In genomic region chr19:11673608-11674041, GRCh38 we compare ENCODE assay signal across 8 cellular contexts.
DNase-seq lines count a peak whose midpoint lies in the region; ATAC-seq and TF ChIP-seq lines count a peak whose summit lies in the region.

No MANE protein-coding gene starts in this region.

- no peak overlapping the region for H3K4me2 ChIP-seq in SK-N-SH

- no peak for TF ChIP-seq POLR2A in esophagus squamous epithelium (IDR thresholded peaks at IDR 0.05)

- H3K4me1 Mint-ChIP-seq in activated T-helper 1 cell treated with anti-CD3 and anti-CD28 coated beads, Interleukin-12 subunit alpha, Interleukin-12 subunit beta, Interleukin-2, Interleukin-4 antibody, amounts not matched to agents 30 ng/mL and 10 ng/mL and 1 ng/mL, durations not matched to agents 14 hours and 24 hours and 36 hours (ENCODE audit: low read depth): no peaks in the 10 kb centered on the region

- CTCF ChIA-PET in SK-N-SH (lab: Yijun Ruan, JAX) (interaction anchor here (1.3 kb wide), 1 partner anchor 27 kb away, joined by 6 read pairs; no protein-coding TSS in a partner anchor), RWPE1 (lab: Yijun Ruan, JAX) (no interaction called here)

- no peak overlapping the region for H3K4me3 Mint-ChIP-seq in activated T-helper 1 cell treated with anti-CD3 and anti-CD28 coated beads, Interleukin-12 subunit alpha, Interleukin-12 subunit beta, Interleukin-2, Interleukin-4 antibody, amounts not matched to agents 30 ng/mL and 10 ng/mL and 1 ng/mL, durations not matched to agents 14 hours and 24 hours and 36 hours

- ATAC-seq in SK-N-SH treated with all-trans-retinoic acid at 6 μM for 48 hours: no peak

- H3K9me3 ChIP-seq in SK-N-SH (peaks cover 13% of the 10 kb centered on the region; the same call in 1 of the 2 replicates), esophagus squamous epithelium (peaks cover 0 to 36% (median 0%) of the 10 kb centered on the region in 3 donors), tibial artery (no peaks in the 10 kb centered on the region)

- H3K27me3 ChIP-seq in SK-N-SH (ENCODE audit: insufficient read depth) (no peaks in the 10 kb centered on the region), esophagus squamous epithelium (peaks cover 0 to 17% (median 0%) of the 10 kb centered on the region in 4 donors), tibial artery (peaks cover 0 to 9% of the 10 kb centered on the region in 2 donors)

- no peak overlapping the region for H3K27ac Mint-ChIP-seq in activated T-helper 1 cell treated with anti-CD3 and anti-CD28 coated beads, Interleukin-12 subunit alpha, Interleukin-12 subunit beta, Interleukin-2, Interleukin-4 antibody, amounts not matched to agents 30 ng/mL and 10 ng/mL and 1 ng/mL, durations not matched to agents 14 hours and 24 hours and 36 hours

- H3K9ac ChIP-seq in SK-N-SH: no peak overlapping the region

- no peaks in the 10 kb centered on the region for H3K36me3 ChIP-seq in SK-N-SH (replicated peaks in 1 of 2; ENCODE audit: control insufficient read depth in 1 of 2, insufficient read depth in 2 of 2, low read length in 1 of 2)
- no peaks in the 10 kb centered on the region for H3K36me3 ChIP-seq in esophagus squamous epithelium
- H3K36me3 ChIP-seq in tibial artery: no peaks in the 10 kb centered on the region

- TF ChIP-seq EP300 in SK-N-SH (IDR thresholded peaks at IDR 0.05; ENCODE audit: borderline replicate concordance in 1 of 2, low read depth in 1 of 2, low read length in 1 of 2): no peak

- peaks cover 1% of the 10 kb centered on the region for H3K36me3 Mint-ChIP-seq in activated T-helper 1 cell treated with anti-CD3 and anti-CD28 coated beads, Interleukin-12 subunit alpha, Interleukin-12 subunit beta, Interleukin-2, Interleukin-4 antibody, amounts not matched to agents 30 ng/mL and 10 ng/mL and 1 ng/mL, durations not matched to agents 14 hours and 24 hours and 36 hours (ENCODE audit: low read depth)

- H3K27ac ChIP-seq in SK-N-SH (ENCODE audit: low read depth in 2 of 2, low read length in 1 of 2) (no peak overlapping the region), RWPE1 (no peak overlapping the region), esophagus squamous epithelium (peak overlapping the region in 2 of 4 donors; percentile 4 to 30), tibial artery (no peak overlapping the region)

- no peaks in the 10 kb centered on the region for H3F3A ChIP-seq in SK-N-SH (replicated peaks; ENCODE audit: insufficient read depth)

- no peak overlapping the region for H2AFZ ChIP-seq in SK-N-SH (ENCODE audit: low read depth)

- H3K4me3 ChIP-seq in SK-N-SH (ENCODE audit: low read depth in 2 of 2, low read length in 1 of 2) (peak overlapping the region in 1 of 2 experiments; percentile 37; a peak in 2 of 4 replicates), esophagus squamous epithelium (peak overlapping the region; percentile 8 to 62 (median 42)), tibial artery (peak overlapping the region; percentile 41 to 46)

- H3K9me2 ChIP-seq in SK-N-SH: no peaks in the 10 kb centered on the region

- intact Hi-C loops in esophagus squamous epithelium (cut with DNase I) (no loop called here), tibial artery (cut with DNase I; ENCODE audit: low total_unique reads) (no loop called here)
- intact Hi-C loops in activated T-helper 1 cell treated with anti-CD3 and anti-CD28 coated beads, Interleukin-12 subunit alpha, Interleukin-12 subunit beta, Interleukin-2, Interleukin-4 antibody, amounts not matched to agents 30 ng/mL and 10 ng/mL and 1 ng/mL, durations not matched to agents 14 hours and 24 hours and 36 hours (cut with micrococcal nuclease): no loop called here

- DNase-seq in SK-N-SH (no peak), RWPE1 (ENCODE audit: low spot score) (peak; percentile 17), esophagus squamous epithelium (lab: John Stamatoyannopoulos, UW) (no peak), mucosa of gallbladder (ENCODE audit: low spot score) (peak; percentile 61), tibial artery (peak; percentile 67 to 77), T-helper 1 cell (no peak)
- DNase-seq in activated T-helper 1 cell treated with anti-CD3 and anti-CD28 coated beads, Interleukin-12 subunit alpha, Interleukin-12 subunit beta, Interleukin-2, Interleukin-4 antibody, amounts not matched to agents 30 ng/mL and 10 ng/mL and 1 ng/mL, durations not matched to agents 14 hours and 24 hours and 36 hours (ENCODE audit: low spot score): no peak

- H3K27me3 Mint-ChIP-seq in activated T-helper 1 cell treated with anti-CD3 and anti-CD28 coated beads, Interleukin-12 subunit alpha, Interleukin-12 subunit beta, Interleukin-2, Interleukin-4 antibody, amounts not matched to agents 30 ng/mL and 10 ng/mL and 1 ng/mL, durations not matched to agents 14 hours and 24 hours and 36 hours (ENCODE audit: insufficient read depth): peaks cover 2% of the 10 kb centered on the region

- POLR2A ChIA-PET in SK-N-SH (lab: Yijun Ruan, JAX): no interaction called here
- POLR2A ChIA-PET in RWPE1 (lab: Yijun Ruan, JAX; ENCODE audit: low non-redundant PET): no interaction called here

- H3K4me1 ChIP-seq in SK-N-SH (ENCODE audit: control insufficient read depth in 1 of 2, insufficient read depth in 2 of 2, low read depth in 1 of 2, low read length in 1 of 2) (no peaks in the 10 kb centered on the region), esophagus squamous epithelium (peaks cover 0 to 7% (median 0%) of the 10 kb centered on the region in 3 donors), tibial artery (peaks cover 0 to 9% (median 7%) of the 10 kb centered on the region in 4 donors)

- WGBS in SK-N-SH (ENCODE audit: low lambda C conversion rate): 88% methylated on average over 11 of the region's 14 CpGs
- WGBS in esophagus squamous epithelium, 2 donors: 0% methylated on average over 3 of the region's 14 CpGs; no CpG with 5 or more reads in 1 of the 2 donors

- H3K9me3 Mint-ChIP-seq in activated T-helper 1 cell treated with anti-CD3 and anti-CD28 coated beads, Interleukin-12 subunit alpha, Interleukin-12 subunit beta, Interleukin-2, Interleukin-4 antibody, amounts not matched to agents 30 ng/mL and 10 ng/mL and 1 ng/mL, durations not matched to agents 14 hours and 24 hours and 36 hours: peaks cover 25% of the 10 kb centered on the region

- no peaks in the 10 kb centered on the region for H3K79me2 ChIP-seq in SK-N-SH (ENCODE audit: insufficient read depth)

- TF ChIP-seq RAD21 in SK-N-SH (IDR thresholded peaks at IDR 0.05; ENCODE audit: low read length): no peak

- peak; percentile 32; the same call in 1 of the 2 replicates for TF ChIP-seq CTCF in SK-N-SH (IDR thresholded peaks at IDR 0.05)
- TF ChIP-seq CTCF in RWPE1 (conservative IDR thresholded peaks at IDR 0.05; ENCODE audit: low read depth): no peak
- TF ChIP-seq CTCF in esophagus squamous epithelium (IDR thresholded peaks at IDR 0.05): peak in 5 of 6 experiments; percentile 40 to 67 (median 59)
- peak; percentile 56 to 63 for TF ChIP-seq CTCF in tibial artery (IDR thresholded peaks at IDR 0.05)

- H4K20me1 ChIP-seq in SK-N-SH (ENCODE audit: insufficient read depth): no peaks in the 10 kb centered on the region

TF ChIP-seq in SK-N-SH, 30 proteins besides CTCF, POLR2A, EP300 and RAD21 (continues in another document):
- no peak for TF ChIP-seq SIN3A (IDR thresholded peaks at IDR 0.05; ENCODE audit: borderline replicate concordance, low read depth, low read length)
- TF ChIP-seq MXI1 (IDR thresholded peaks at IDR 0.05; ENCODE audit: low read depth, low read length): no peak
- TF ChIP-seq RFX5 (IDR thresholded peaks at IDR 0.05; ENCODE audit: low read length): no peak
- TF ChIP-seq ELF1 (IDR thresholded peaks at IDR 0.05): no peak
- no peak for TF ChIP-seq SMC3 (IDR thresholded peaks at IDR 0.05; ENCODE audit: low read depth, low read length)
- TF ChIP-seq FOXM1 (IDR thresholded peaks at IDR 0.05; ENCODE audit: low read depth): no peak
- no peak for TF ChIP-seq JUND (IDR thresholded peaks at IDR 0.05)
- no peak for TF ChIP-seq RXRA (IDR thresholded peaks at IDR 0.05; ENCODE audit: borderline replicate concordance, low read depth)
- no peak for TF ChIP-seq USF2 (IDR thresholded peaks at IDR 0.05; ENCODE audit: borderline replicate concordance, low read depth, low read length)
- TF ChIP-seq NRF1 (IDR thresholded peaks at IDR 0.05; ENCODE audit: low read depth, low read length): no peak

TF ChIP-seq in SK-N-SH treated with all-trans-retinoic acid at 6 μM for 48 hours, 23 proteins besides CTCF, POLR2A, EP300 and RAD21:
- TF ChIP-seq ARNTL (CRISPR knock-in tag; IDR thresholded peaks at IDR 0.05; ENCODE audit: borderline replicate concordance, low read depth) (no peak), TSHZ2 (CRISPR knock-in tag; IDR thresholded peaks at IDR 0.05) (no peak), ZC3H10 (CRISPR knock-in tag; IDR thresholded peaks at IDR 0.05) (no peak), ISL1 (CRISPR knock-in tag; IDR thresholded peaks at IDR 0.05) (no peak), TOX (CRISPR knock-in tag; IDR thresholded peaks at IDR 0.05; ENCODE audit: borderline replicate concordance) (no peak), CSDC2 (CRISPR knock-in tag; IDR thresholded peaks at IDR 0.05) (no peak)

Comparison
In these comparisons a context has a peak if more than half of its experiments do, and no peak if none do; other contexts are left out.
1. DNase-seq: peak in RWPE1 (single experiment), mucosa of gallbladder (single experiment) and tibial artery (2 of 2); none in SK-N-SH (single experiment), esophagus squamous epithelium (single experiment), activated T-helper 1 cell treated with anti-CD3 and anti-CD28 coated beads, Interleukin-12 subunit alpha, Interleukin-12 subunit beta, Interleukin-2, Interleukin-4 antibody, amounts not matched to agents 30 ng/mL and 10 ng/mL and 1 ng/mL, durations not matched to agents 14 hours and 24 hours and 36 hours (single experiment) and T-helper 1 cell (0 of 5).